8 cellular contexts compared by ENCODE assay signal in the genomic region with DNA sequence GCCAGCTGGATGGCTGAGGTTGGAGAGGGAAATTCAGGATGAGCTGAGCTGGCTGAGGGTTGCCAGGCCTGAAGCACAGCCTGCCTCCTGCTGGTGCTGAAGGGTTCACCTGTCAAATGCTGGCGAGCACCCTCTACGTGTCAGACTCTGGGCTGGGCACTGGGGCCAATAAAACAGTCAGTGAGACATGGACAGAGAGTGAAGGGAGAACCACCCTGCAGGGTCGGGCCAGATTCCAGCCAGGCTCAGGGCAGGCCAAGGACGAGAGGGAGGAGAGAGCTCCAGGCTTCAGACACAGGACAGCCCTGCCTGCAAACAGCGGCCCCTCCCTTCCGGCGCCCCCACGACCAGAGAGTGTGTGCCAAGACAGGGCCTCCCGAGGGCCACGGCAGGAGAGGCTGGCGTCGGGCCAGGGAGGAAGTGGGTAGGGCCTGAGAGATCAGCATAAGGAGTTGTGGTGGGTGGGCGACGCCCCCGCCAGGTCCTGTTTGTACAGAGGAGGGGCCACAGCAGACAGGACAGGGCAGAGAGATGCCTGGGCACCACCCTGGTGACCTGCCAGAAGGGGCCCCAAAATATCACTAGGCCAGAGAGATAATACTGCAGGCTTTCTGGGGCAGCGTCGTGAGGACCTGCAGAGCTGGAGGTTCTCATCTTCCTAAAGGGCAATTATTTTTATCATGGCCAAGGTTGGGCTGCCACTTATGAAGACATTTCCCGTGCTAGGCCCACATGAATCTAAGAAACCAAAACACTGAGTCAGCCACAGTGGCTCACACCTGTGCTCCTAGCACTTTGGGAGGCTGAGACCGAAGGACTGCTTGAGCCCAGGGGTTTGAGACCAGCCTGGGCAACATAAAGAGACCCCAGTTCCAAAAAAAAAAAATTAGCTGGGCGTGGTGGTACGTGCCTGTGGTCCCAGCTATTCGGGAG.
DNase-seq lines count a peak whose midpoint lies in the region; TF ChIP-seq lines count a peak whose summit lies in the region.

No MANE protein-coding gene starts in this region.

- peak overlapping the region; percentile 52 for H3K9ac ChIP-seq in MM.1S (ENCODE audit: low read length)
- no peak overlapping the region for H3K9ac ChIP-seq in mesendoderm (ENCODE audit: low read length)

- H2BK5ac ChIP-seq in mesendoderm (ENCODE audit: low read length) = no peak overlapping the region

- H2AK5ac ChIP-seq in mesendoderm (ENCODE audit: low read length) = no peak overlapping the region

- H4K8ac ChIP-seq in mesendoderm (ENCODE audit: low read depth, low read length) = no peak overlapping the region

- H3K27me3 ChIP-seq in MM.1S (replicated peaks; ENCODE audit: insufficient read depth, low read length) (no peaks in the 10 kb centered on the region), mesendoderm (ENCODE audit: insufficient read depth, low read length, poor library complexity) (no peaks in the 10 kb centered on the region)

- H3K18ac ChIP-seq in mesendoderm (ENCODE audit: low read length) = no peak overlapping the region

- H3K9me3 ChIP-seq in MM.1S (replicated peaks; ENCODE audit: insufficient read depth, low read length) = no peaks in the 10 kb centered on the region

- no peak overlapping the region for H2BK15ac ChIP-seq in mesendoderm (replicated peaks; ENCODE audit: low read depth)

- H3K79me2 ChIP-seq in MM.1S (ENCODE audit: low read length) (peaks cover 81% of the 10 kb centered on the region), mesendoderm (ENCODE audit: control insufficient read depth, insufficient read depth, low read length) (no peaks in the 10 kb centered on the region)

- no peak overlapping the region for H2AFZ ChIP-seq in MM.1S (ENCODE audit: low read length)

- peak; percentile 31 for TF ChIP-seq CTCF in MM.1S (IDR thresholded peaks at IDR 0.05; ENCODE audit: low read length)

- no peak overlapping the region for H3K4ac ChIP-seq in mesendoderm (ENCODE audit: low read depth, low read length)

- H3K79me1 ChIP-seq in mesendoderm (ENCODE audit: low read length) = no peaks in the 10 kb centered on the region

- H3K4me1 ChIP-seq in MM.1S (ENCODE audit: low read length) (peaks cover 55% of the 10 kb centered on the region), mesendoderm (ENCODE audit: control insufficient read depth, low read depth, low read length) (no peaks in the 10 kb centered on the region)

- WGBS in mesendoderm (ENCODE audit: extremely low coverage, insufficient coverage, low lambda C conversion rate) = no CpG with 5 or more reads among the region's 22 CpGs

- H3K4me3 ChIP-seq in MM.1S (ENCODE audit: low read length) = peak overlapping the region; percentile 14; the same call in 1 of the 2 replicates
- H3K4me3 ChIP-seq in mesendoderm (ENCODE audit: low read length) = no peak overlapping the region

- H2BK120ac ChIP-seq in mesendoderm (ENCODE audit: low read depth, low read length) = no peak overlapping the region

- H3F3A ChIP-seq in MM.1S (ENCODE audit: insufficient read depth, low read length) = peaks cover 32% of the 10 kb centered on the region

- H3K27ac ChIP-seq in MM.1S (ENCODE audit: low read length) = peak overlapping the region; percentile 93
- H3K27ac ChIP-seq in epithelial cell of prostate = peak overlapping the region; percentile 57
- no peak overlapping the region for H3K27ac ChIP-seq in mesendoderm (ENCODE audit: low read depth, low read length)

- no peak overlapping the region for H4K5ac ChIP-seq in mesendoderm (ENCODE audit: low read length)

- no peaks in the 10 kb centered on the region for H4K20me1 ChIP-seq in MM.1S (ENCODE audit: insufficient read depth, low read length)

- H3K4me2 ChIP-seq in MM.1S (ENCODE audit: low read depth, low read length) = peak overlapping the region; percentile 67
- no peak overlapping the region for H3K4me2 ChIP-seq in mesendoderm (ENCODE audit: low read length)

- no peak overlapping the region for H3K23ac ChIP-seq in mesendoderm (ENCODE audit: low read length)

- no peak overlapping the region for H3K56ac ChIP-seq in mesendoderm (ENCODE audit: low read length)

- peak; percentile 22 for DNase-seq in DMS79 (lab: John Stamatoyannopoulos, UW)
- DNase-seq in MM.1S = peak; percentile 67
- peak; percentile 50 to 57 for DNase-seq in activated CD8-positive, alpha-beta memory T cell treated with anti-CD3 and anti-CD28 coated beads for 4 hours (ENCODE audit: low read depth in 2 of 2)
- DNase-seq in epithelial cell of prostate (ENCODE audit: low read depth, low spot score) = no peak
- DNase-seq in stimulated activated CD4-positive, alpha-beta T cell treated with anti-CD3 and anti-CD28 coated beads, Interleukin-12 subunit alpha, Interleukin-12 subunit beta, amount 100 ng/mL, for 48 hours (ENCODE audit: low read depth in 2 of 3, low spot score in 1 of 3) = peak; percentile 62 to 74 (median 69)
- DNase-seq in DMS 273 treated with DMSO at 0.1 percent for 48 hours (lab: John Stamatoyannopoulos, UW) = no peak
- no peak for DNase-seq in dedifferentiated amniotic fluid mesenchymal stem cell (ENCODE audit: extremely low spot score)
- no peak for DNase-seq in mesendoderm

- H3K36me3 ChIP-seq in MM.1S (replicated peaks; ENCODE audit: insufficient read depth, low read length) (no peaks in the 10 kb centered on the region), mesendoderm (ENCODE audit: control insufficient read depth, insufficient read depth, low read length) (peaks cover 12% of the 10 kb centered on the region)

- no peaks in the 10 kb centered on the region for H3K9me2 ChIP-seq in MM.1S (replicated peaks; ENCODE audit: insufficient read depth, low read length)

Comparison
In these comparisons a context has a peak if more than half of its experiments do, and no peak if none do; other contexts are left out.
1. DNase-seq: peak in DMS79 (single experiment), MM.1S (single experiment), activated CD8-positive, alpha-beta memory T cell treated with anti-CD3 and anti-CD28 coated beads for 4 hours (2 of 2) and stimulated activated CD4-positive, alpha-beta T cell treated with anti-CD3 and anti-CD28 coated beads, Interleukin-12 subunit alpha, Interleukin-12 subunit beta, amount 100 ng/mL, for 48 hours (3 of 3); none in epithelial cell of prostate (single experiment), DMS 273 treated with DMSO at 0.1 percent for 48 hours (single experiment), dedifferentiated amniotic fluid mesenchymal stem cell (single experiment) and mesendoderm (single experiment).